ENCODE assay signal across 8 cellular contexts in genomic region chr1:211258756-211259595, GRCh38. TPM values are rescaled to one million over a fixed set of nuclear protein-coding genes. Genes with fewer than 3 reads are reported as not detected.
A peak's percentile ranks its signal among the peaks of the same experiment; 100 is the strongest.
DNase-seq lines count a peak whose midpoint lies in the region; ATAC-seq and TF ChIP-seq lines count a peak whose summit lies in the region.

RCOR3 (plus strand) TSS chr1:211259366; CDS start chr1:211259561, 195 bp downstream.

- H3K4me3 ChIP-seq in NT2/D1 (ENCODE audit: insufficient read length, low read depth) (peak within 1 kb of the TSS; percentile 81), endodermal cell (ENCODE audit: low read length) (peak within 1 kb of the TSS; percentile 95)

- DNase-seq in Calu3 (peak; percentile 96), HUDEP-2 (lab: John Stamatoyannopoulos, UW; ENCODE audit: unreplicated experiment in 76 of 76) (peak; percentile 32 to 98 (median 88)), NT2/D1 (ENCODE audit: low read depth, low spot score) (peak; percentile 94), endodermal cell (peak; percentile 98), mesothelial cell of epicardium (ENCODE audit: low spot score in 2 of 2, unreplicated experiment in 2 of 2) (peak; percentile 91 to 92)
- peak; percentile 79 for DNase-seq in activated CD8-positive, alpha-beta memory T cell treated with anti-CD3 and anti-CD28 coated beads, Interleukin-2, amount 50 U/mL, for 1 hour (ENCODE audit: extremely low read depth)
- DNase-seq in stimulated activated CD8-positive, alpha-beta memory T cell treated with anti-CD3 and anti-CD28 coated beads, Interleukin-15, amount 100 ng/mL, for 48 hours (ENCODE audit: low read depth in 2 of 2) = peak; percentile 88 to 89

- H3K27ac Mint-ChIP-seq in Calu3 (ENCODE audit: unreplicated experiment) (peak within 1 kb of the TSS; percentile 62), endodermal cell (peak within 1 kb of the TSS; percentile 95), mesothelial cell of epicardium (peak within 1 kb of the TSS; percentile 100)

- H3K27me3 Mint-ChIP-seq in Calu3 (ENCODE audit: unreplicated experiment) (no peaks in the 10 kb centered on the region), endodermal cell (ENCODE audit: insufficient read depth) (no peaks in the 10 kb centered on the region), mesothelial cell of epicardium (ENCODE audit: low read depth) (no peaks in the 10 kb centered on the region)

- no TSS peak for BruUV-seq in Calu3 (replicated peaks; lab: Mats Ljungman, UMichigan)

- H3K9ac ChIP-seq in NT2/D1 (ENCODE audit: insufficient read length, low read depth) = peak within 1 kb of the TSS; percentile 98
- H3K9ac ChIP-seq in endodermal cell (ENCODE audit: extremely low read depth, low read length, poor library complexity, severe bottlenecking) = peak within 1 kb of the TSS; percentile 91

- H3K27ac ChIP-seq in endodermal cell (ENCODE audit: low read depth, low read length) = peak within 1 kb of the TSS; percentile 92

- H3K36me3 Mint-ChIP-seq in Calu3 (ENCODE audit: insufficient read depth, unreplicated experiment) = peaks cover 46% of the 10 kb centered on the region
- H3K36me3 Mint-ChIP-seq in endodermal cell (ENCODE audit: low read depth) = peaks cover 23% of the 10 kb centered on the region
- peaks cover 4% of the 10 kb centered on the region for H3K36me3 Mint-ChIP-seq in mesothelial cell of epicardium

- TF ChIP-seq CTCF in Calu3 (IDR thresholded peaks at IDR 0.05; ENCODE audit: unreplicated experiment) (peak; percentile 80), endodermal cell (conservative IDR thresholded peaks at IDR 0.05) (peak; percentile 90), mesothelial cell of epicardium (IDR thresholded peaks at IDR 0.05; ENCODE audit: unreplicated experiment) (peak; percentile 79)

- H3K9me3 Mint-ChIP-seq in Calu3 (ENCODE audit: low read depth, unreplicated experiment) = no peaks in the 10 kb centered on the region
- H3K9me3 Mint-ChIP-seq in endodermal cell = no peaks in the 10 kb centered on the region
- no peaks in the 10 kb centered on the region for H3K9me3 Mint-ChIP-seq in mesothelial cell of epicardium

- H3K4me1 ChIP-seq in NT2/D1 (ENCODE audit: insufficient read depth, insufficient read length) (no peaks in the 10 kb centered on the region), endodermal cell (ENCODE audit: control insufficient read depth, insufficient read depth, low read length) (peaks cover 5% of the 10 kb centered on the region)

- peak; percentile 57 for ATAC-seq in GM21381 (IDR thresholded peaks at IDR 0.05; ENCODE audit: unreplicated experiment)

- CTCF ChIA-PET in Calu3 (lab: Charles Lee) = interaction anchor here (0.7 to 1.3 kb wide), 7 partner anchors 15 to 256 kb away, joined by 3 to 5 read pairs (median 4); no protein-coding TSS in a partner anchor

- intact Hi-C loops in Calu3 (cut with micrococcal nuclease; ENCODE audit: unreplicated experiment) = loop anchor here (10.0 kb wide), 1 partner anchor 814 kb away; no protein-coding TSS in a partner anchor

- peaks cover 14% of the 10 kb centered on the region for H3K36me3 ChIP-seq in NT2/D1 (ENCODE audit: insufficient read depth, insufficient read length, low read length)
- peaks cover 20% of the 10 kb centered on the region for H3K36me3 ChIP-seq in endodermal cell (ENCODE audit: control insufficient read depth, insufficient read depth, low read length)

- WGBS in endodermal cell (ENCODE audit: insufficient coverage in 1 of 2, insufficient read length in 1 of 2), 2 experiments = 0% methylated on average over 14 to 83 of the region's 92 CpGs

- H3K27me3 ChIP-seq in NT2/D1 (ENCODE audit: insufficient read depth, insufficient read length) = no peaks in the 10 kb centered on the region
- no peaks in the 10 kb centered on the region for H3K27me3 ChIP-seq in endodermal cell (ENCODE audit: control insufficient read depth, insufficient read depth, low read length, poor library complexity, severe bottlenecking)

- H3K4me3 Mint-ChIP-seq in Calu3 (ENCODE audit: low read depth, unreplicated experiment) (peak within 1 kb of the TSS; percentile 70), endodermal cell (peak within 1 kb of the TSS; percentile 85), mesothelial cell of epicardium (peak within 1 kb of the TSS; percentile 87)

- peaks cover 18% of the 10 kb centered on the region for H3K4me1 Mint-ChIP-seq in Calu3 (ENCODE audit: low read depth, unreplicated experiment)
- H3K4me1 Mint-ChIP-seq in endodermal cell = peaks cover 21% of the 10 kb centered on the region
- H3K4me1 Mint-ChIP-seq in mesothelial cell of epicardium = peaks cover 27% of the 10 kb centered on the region

- no peaks in the 10 kb centered on the region for H3K9me3 ChIP-seq in NT2/D1 (ENCODE audit: insufficient read depth, low read length)
- H3K9me3 ChIP-seq in endodermal cell (ENCODE audit: control insufficient read depth, low read length) = no peaks in the 10 kb centered on the region

RNA-seq across cellular contexts. Expression of gene RCOR3, which starts in this region (rescaled TPM):
- total RNA-seq in Calu3 (2022) (48.0 and 54.1 TPM in 2 replicates), endodermal cell (100 to 1,000 TPM; 133 to 134 TPM), mesothelial cell of epicardium (77.8 to 78.9 TPM (median 78.7 TPM) in 3 replicates)
- 48.1 TPM for polyA plus RNA-seq in endodermal cell (2013, experiment 1 of 2)
- 41.5 TPM for polyA plus RNA-seq in endodermal cell (2013, experiment 2 of 2)

Comparison
In these comparisons a context has a peak if more than half of its experiments do, and no peak if none do; other contexts are left out.
1. Peak in every context shown above with its lines: DNase-seq, ATAC-seq, H3K4me3 ChIP-seq and H3K27ac ChIP-seq.